14 cellular contexts compared by ENCODE assay signal in genomic region chr15:95845862-95846515, GRCh38.
DNase-seq lines count a peak whose midpoint lies in the region; ATAC-seq and TF ChIP-seq lines count a peak whose summit lies in the region.
"Had no signal": no experiment of that assay in that cellular context is flagged by ENCODE, and none has a peak within 500 bp of the region (broad histone marks: within the 10 kb centered on the region; RNA-seq: fewer than 3 reads in every experiment).

No MANE protein-coding gene starts in this region.

- no peaks in the 10 kb centered on the region for H3K36me3 ChIP-seq in IMR-90 (ENCODE audit: control insufficient read depth, insufficient read depth, low read length)
- H3K36me3 ChIP-seq: colonic mucosa had no signal

- DNase-seq in IMR-90: peak; percentile 81
- peak; percentile 24 for DNase-seq in fibroblast of mammary gland (ENCODE audit: low read depth)
- no peak for DNase-seq in osteocyte (ENCODE audit: extremely low spot score, unreplicated experiment)
- DNase-seq in RKO (ENCODE audit: low spot score): no peak
- DNase-seq in GM19238 (ENCODE audit: insufficient read length, low spot score): no peak
- DNase-seq: activated CD4-positive, CD25-positive, alpha-beta regulatory T cell; colonic mucosa; MV-4-11; NCI-H82 had no signal

- no peaks in the 10 kb centered on the region for H3K27me3 Mint-ChIP-seq in osteocyte (ENCODE audit: unreplicated experiment)
- H3K27me3 Mint-ChIP-seq: activated T-helper 17 cell treated with anti-CD3 and anti-CD28 coated beads, Interleukin-2, amount 50 U/mL, for 72 hours had no signal

- peak overlapping the region; percentile 75 for H2AK9ac ChIP-seq in IMR-90 (replicated peaks; ENCODE audit: low read depth, low read length, poor library complexity)

- no peaks in the 10 kb centered on the region; the same call in 1 of the 2 replicates for H3K9me1 ChIP-seq in IMR-90 (ENCODE audit: insufficient read depth, low read length)

- H2AK5ac ChIP-seq in IMR-90 (ENCODE audit: low read depth, low read length): peak overlapping the region; percentile 48; the same call in 1 of the 2 replicates

- 0 out of 2 replicates have a peak overlapping the region, but pooled peaks have one; percentile 41 for H3K56ac ChIP-seq in IMR-90 (ENCODE audit: extremely low read depth, insufficient read depth, low read length)

- H3K27me3 ChIP-seq in IMR-90 (ENCODE audit: control insufficient read depth, insufficient read depth, low read length): no peaks in the 10 kb centered on the region
- H3K27me3 ChIP-seq: colonic mucosa had no signal

- TF ChIP-seq RAD21 in IMR-90 (IDR thresholded peaks at IDR 0.05; ENCODE audit: low read length): no peak

- H3K9me3 ChIP-seq in IMR-90 (ENCODE audit: control insufficient read depth, insufficient read depth, low read length): no peaks in the 10 kb centered on the region
- H3K9me3 ChIP-seq: colonic mucosa had no signal

- intact Hi-C loops in IMR-90 (cut with micrococcal nuclease): loop anchor here (10.0 kb wide), 1 partner anchor 561 kb away; no protein-coding TSS in a partner anchor

- peak overlapping the region; percentile 57 for H3K14ac ChIP-seq in IMR-90 (replicated peaks; ENCODE audit: low read depth, low read length)

- H2AFZ ChIP-seq in IMR-90 (replicated peaks; ENCODE audit: low read length, poor library complexity): peak overlapping the region; percentile 82

- H2BK20ac ChIP-seq in IMR-90 (ENCODE audit: low read depth, low read length): peak overlapping the region; percentile 75

- no peaks in the 10 kb centered on the region for H3K36me3 Mint-ChIP-seq in osteocyte (ENCODE audit: unreplicated experiment)

- TF ChIP-seq CTCF in IMR-90 (conservative IDR thresholded peaks at IDR 0.05; ENCODE audit: low read depth, low read length) (no peak), fibroblast of mammary gland (conservative IDR thresholded peaks at IDR 0.05; ENCODE audit: control insufficient read depth, insufficient read depth, low read depth, low read length) (no peak), osteocyte (IDR thresholded peaks at IDR 0.05) (no peak)

- peak overlapping the region; percentile 66; the same call in 1 of the 2 replicates for H3K23ac ChIP-seq in IMR-90 (ENCODE audit: low read depth, low read length)

- dilution Hi-C loops in IMR-90 (cut with HindIII; ENCODE audit: low sequenced_read_pairs, unreplicated experiment): no loop called here

- peak overlapping the region; percentile 53 for H4K91ac ChIP-seq in IMR-90 (ENCODE audit: insufficient read depth, low read depth, low read length)

- CTCF ChIA-PET in IMR-90 (lab: Yijun Ruan, JAX): no interaction called here

- H2BK5ac ChIP-seq in IMR-90 (ENCODE audit: low read depth, low read length, poor library complexity, severe bottlenecking): peak overlapping the region; percentile 64

- H3K9me3 Mint-ChIP-seq in osteocyte (ENCODE audit: unreplicated experiment): peaks cover 8% of the 10 kb centered on the region

- peaks cover 8% of the 10 kb centered on the region for H3K4me1 ChIP-seq in IMR-90 (ENCODE audit: control insufficient read depth, insufficient read depth, low read length)
- H3K4me1 ChIP-seq: colonic mucosa had no signal

- no peaks in the 10 kb centered on the region for H4K20me1 ChIP-seq in IMR-90 (ENCODE audit: insufficient read depth, low read length)

- peak overlapping the region; percentile 81; the same call in 1 of the 2 replicates for H3K27ac ChIP-seq in IMR-90 (ENCODE audit: insufficient read depth, low read length)
- H3K27ac ChIP-seq: C4-2B, colonic mucosa had no signal

- H3K27ac Mint-ChIP-seq in osteocyte (ENCODE audit: unreplicated experiment): peak overlapping the region; percentile 86
- H3K27ac Mint-ChIP-seq: activated T-helper 17 cell treated with anti-CD3 and anti-CD28 coated beads, Interleukin-2, amount 50 U/mL, for 72 hours had no signal

- H4K5ac ChIP-seq in IMR-90 (ENCODE audit: low read depth, low read length): peak overlapping the region; percentile 16

- in situ Hi-C loops in IMR-90 (cut with MboI; ENCODE audit: low sequenced_read_pairs): no loop called here

- H3K4me3 ChIP-seq in IMR-90 (ENCODE audit: insufficient read depth, low read depth, low read length): no peak overlapping the region
- no peak overlapping the region for H3K4me3 ChIP-seq in fibroblast of mammary gland (ENCODE audit: control insufficient read depth, low read depth, low read length)
- H3K4me3 ChIP-seq: colonic mucosa had no signal

- H3K4me3 Mint-ChIP-seq in osteocyte (ENCODE audit: unreplicated experiment): peak overlapping the region; percentile 31
- H3K4me3 Mint-ChIP-seq: activated T-helper 17 cell treated with anti-CD3 and anti-CD28 coated beads, Interleukin-2, amount 50 U/mL, for 72 hours had no signal

- peaks cover 49% of the 10 kb centered on the region for H3K4me1 Mint-ChIP-seq in osteocyte (ENCODE audit: unreplicated experiment)
- H3K4me1 Mint-ChIP-seq: activated T-helper 17 cell treated with anti-CD3 and anti-CD28 coated beads, Interleukin-2, amount 50 U/mL, for 72 hours had no signal

- H3K79me1 ChIP-seq in IMR-90 (ENCODE audit: low read depth in 1 of 2, low read length in 2 of 2): no peaks in the 10 kb centered on the region

- POLR2A ChIA-PET in IMR-90 (lab: Charles Lee; ENCODE audit: unreplicated experiment): no interaction called here

- H3K4ac ChIP-seq in IMR-90 (ENCODE audit: low read depth, low read length): peak overlapping the region; percentile 58

- TF ChIP-seq POLR2A in IMR-90 (IDR thresholded peaks at IDR 0.05; ENCODE audit: low read depth, low read length): no peak

- H4K8ac ChIP-seq in IMR-90 (ENCODE audit: low read depth in 2 of 2, low read length in 2 of 2): peak overlapping the region; percentile 3 to 81; a peak in 3 of 4 replicates

- peak overlapping the region; percentile 82 for H2BK120ac ChIP-seq in IMR-90 (ENCODE audit: low read depth, low read length)

- WGBS in IMR-90 (ENCODE audit: extremely low coverage in 2 of 2, insufficient read length in 1 of 2), 2 experiments: 82% methylated on average over 5 of the region's 13 CpGs; no CpG with 5 or more reads in 1 of the 2 experiments

- peak; percentile 15 for ATAC-seq in GM18519 (IDR thresholded peaks at IDR 0.05; ENCODE audit: low FRiP score, unreplicated experiment)
- peak; percentile 90 for ATAC-seq in IMR-90 (ENCODE audit: low read depth)
- no peak for ATAC-seq in GM21528 (IDR thresholded peaks at IDR 0.05; ENCODE audit: low FRiP score, unreplicated experiment)
- no peak for ATAC-seq in HG02981 (IDR thresholded peaks at IDR 0.05; ENCODE audit: unreplicated experiment)
- ATAC-seq: activated T-helper 17 cell treated with anti-CD3 and anti-CD28 coated beads, Interleukin-2, amount 50 U/mL, for 72 hours had no signal

- H3K4me2 ChIP-seq in IMR-90 (ENCODE audit: low read depth, low read length): peak overlapping the region; percentile 31

- peak overlapping the region; percentile 27; the same call in 2 of the 3 replicates for H2BK15ac ChIP-seq in IMR-90 (ENCODE audit: low read depth, low read length)

- H3K9ac ChIP-seq in IMR-90 (ENCODE audit: low read depth, low read length): peak overlapping the region; percentile 19

- no TSS peak for BruUV-seq in IMR-90 (replicated peaks; lab: Mats Ljungman, UMichigan)

- peak overlapping the region; percentile 27 for H3K18ac ChIP-seq in IMR-90 (ENCODE audit: low read depth, low read length)

TF ChIP-seq in IMR-90, 13 proteins besides CTCF, POLR2A, EP300 and RAD21:
- TF ChIP-seq BHLHE40 (IDR thresholded peaks at IDR 0.05; ENCODE audit: low read depth, low read length) (peak; percentile 55), FOS (IDR thresholded peaks at IDR 0.05; ENCODE audit: low read depth, low read length) (no peak), MAFK (IDR thresholded peaks at IDR 0.05; ENCODE audit: low read depth, low read length) (no peak), CEBPB (IDR thresholded peaks at IDR 0.05; ENCODE audit: low read depth, low read length) (peak; percentile 40)
TF ChIP-seq in IMR-90: peak in this region for 2.

Comparison
In these comparisons a context has a peak if more than half of its experiments do, and no peak if none do; other contexts are left out.
1. ATAC-seq: peak in GM18519 (single experiment) and IMR-90 (single experiment); none in GM21528 (single experiment) and HG02981 (single experiment).
2. DNase-seq: peak in IMR-90 (single experiment) and fibroblast of mammary gland (single experiment); none in osteocyte (single experiment), RKO (single experiment) and GM19238 (single experiment).